In genomic region chr20:714453-714852, GRCh38 we compare ENCODE assay signal across 4 cellular contexts.
TF ChIP-seq lines count a peak whose summit lies in the region.

No MANE protein-coding gene starts in this region.

TF ChIP-seq in HepG2, 621 proteins besides CTCF, POLR2A, EP300 and RAD21:
- TF ChIP-seq HMGXB4 (CRISPR knock-in tag; IDR thresholded peaks at IDR 0.05; ENCODE audit: borderline replicate concordance in 1 of 2, low read depth in 1 of 2) = no peak
- TF ChIP-seq HHEX (CRISPR knock-in tag; IDR thresholded peaks at IDR 0.05) = no peak
- TF ChIP-seq KDM4B (CRISPR knock-in tag; IDR thresholded peaks at IDR 0.05) = no peak
- peak; percentile 89 for TF ChIP-seq MAFF (IDR thresholded peaks at IDR 0.05; ENCODE audit: low read depth, low read length)
- no peak for TF ChIP-seq ZNF282 (IDR thresholded peaks at IDR 0.05; ENCODE audit: partially characterized antibody)
- TF ChIP-seq ZFP91 (CRISPR knock-in tag; IDR thresholded peaks at IDR 0.05; ENCODE audit: borderline replicate concordance) = no peak
- TF ChIP-seq IKZF4 (CRISPR knock-in tag; IDR thresholded peaks at IDR 0.05; ENCODE audit: borderline replicate concordance, low read depth, not compliant biosample characterization) = no peak
- TF ChIP-seq ZNF660 (CRISPR knock-in tag; IDR thresholded peaks at IDR 0.05; ENCODE audit: borderline replicate concordance, low read depth) = no peak
- peak; percentile 90 for TF ChIP-seq MAFK (conservative IDR thresholded peaks at IDR 0.05 in 1 of 2, IDR thresholded peaks at IDR 0.05 in 1 of 2; ENCODE audit: low read length in 2 of 2)

TF ChIP-seq in A549, 52 proteins besides CTCF, POLR2A, EP300 and RAD21:
- TF ChIP-seq NFE2L2 (conservative IDR thresholded peaks at IDR 0.05; ENCODE audit: low read length) (no peak), MAFK (IDR thresholded peaks at IDR 0.05; ENCODE audit: partially characterized antibody) (peak; percentile 89)

TF ChIP-seq in IMR-90, 13 proteins besides CTCF, POLR2A, EP300 and RAD21:
- TF ChIP-seq MAZ (IDR thresholded peaks at IDR 0.05; ENCODE audit: borderline replicate concordance, low read depth, low read length) (no peak), MAFK (IDR thresholded peaks at IDR 0.05; ENCODE audit: low read depth, low read length) (peak; percentile 75)

TF ChIP-seq in K562, 482 proteins besides CTCF, POLR2A, EP300 and RAD21:
- TF ChIP-seq ZBTB7A (IDR thresholded peaks at IDR 0.05; ENCODE audit: borderline replicate concordance, control insufficient read depth, low read depth, low read length) (no peak), MEIS2 (IDR thresholded peaks at IDR 0.05; ENCODE audit: partially characterized antibody) (no peak), ZBTB8A (IDR thresholded peaks at IDR 0.05; ENCODE audit: partially characterized antibody) (no peak), CGGBP1 (CRISPR knock-in tag; IDR thresholded peaks at IDR 0.05) (no peak), USF1 (CRISPR knock-in tag; IDR thresholded peaks at IDR 0.05) (no peak), ZNF407 (IDR thresholded peaks at IDR 0.05; ENCODE audit: low read depth) (no peak), SIRT6 (IDR thresholded peaks at IDR 0.05; ENCODE audit: low read depth, low read length) (no peak), CBX3 (IDR thresholded peaks at IDR 0.05; ENCODE audit: borderline replicate concordance in 1 of 2, low read length in 2 of 2) (no peak), ZNF316 (IDR thresholded peaks at IDR 0.05) (peak; percentile 91), FOXA1 (IDR thresholded peaks at IDR 0.05; ENCODE audit: borderline replicate concordance) (no peak), GTF2F1 (IDR thresholded peaks at IDR 0.05; ENCODE audit: low read depth, low read length) (no peak), ZBTB33 (CRISPR knock-in tag; IDR thresholded peaks at IDR 0.05) (no peak), HDGF (IDR thresholded peaks at IDR 0.05) (no peak), EWSR1 (IDR thresholded peaks at IDR 0.05; ENCODE audit: borderline replicate concordance, low read depth, partially characterized antibody) (no peak), NFRKB (IDR thresholded peaks at IDR 0.05; ENCODE audit: low read depth) (no peak), BRF1 (IDR thresholded peaks at IDR 0.05; ENCODE audit: borderline replicate concordance, extremely low read depth, insufficient read length) (no peak), L3MBTL2 (IDR thresholded peaks at IDR 0.05) (no peak), KDM1A (IDR thresholded peaks at IDR 0.05) (no peak), ERF (CRISPR knock-in tag; IDR thresholded peaks at IDR 0.05) (no peak), MAFF (IDR thresholded peaks at IDR 0.05; ENCODE audit: low read length) (peak; percentile 51; the same call in 1 of the 2 replicates), MAZ (CRISPR knock-in tag; conservative IDR thresholded peaks at IDR 0.05 in 1 of 2, IDR thresholded peaks at IDR 0.05 in 1 of 2) (no peak), PURB (CRISPR knock-in tag; IDR thresholded peaks at IDR 0.05; ENCODE audit: low read depth) (no peak), MAFK (IDR thresholded peaks at IDR 0.05; ENCODE audit: low read length) (peak; percentile 58; the same call in 1 of the 2 replicates), MAFG (tag; conservative IDR thresholded peaks at IDR 0.05) (peak; percentile 68), ARID3A (IDR thresholded peaks at IDR 0.05; ENCODE audit: borderline replicate concordance, low read depth, low read length) (no peak), ZNF445 (CRISPR knock-in tag; IDR thresholded peaks at IDR 0.05; ENCODE audit: low read depth) (no peak), GABPB1 (CRISPR knock-in tag; IDR thresholded peaks at IDR 0.05) (no peak), C11orf30 (IDR thresholded peaks at IDR 0.05; ENCODE audit: low read depth) (peak; percentile 76), ZNF785 (CRISPR knock-in tag; IDR thresholded peaks at IDR 0.05) (no peak), KLF10 (CRISPR knock-in tag; IDR thresholded peaks at IDR 0.05) (no peak), RAD51 (IDR thresholded peaks at IDR 0.05; ENCODE audit: borderline replicate concordance, low read depth) (no peak), RFX1 (IDR thresholded peaks at IDR 0.05) (no peak), PRDM10 (IDR thresholded peaks at IDR 0.05; ENCODE audit: partially characterized antibody) (no peak), BCL6 (CRISPR knock-in tag; IDR thresholded peaks at IDR 0.05) (no peak), ZNF354B (CRISPR knock-in tag; IDR thresholded peaks at IDR 0.05) (no peak), MECOM (CRISPR knock-in tag; IDR thresholded peaks at IDR 0.05) (no peak), NFATC3 (IDR thresholded peaks at IDR 0.05) (no peak)
